In genomic region chr6:109007521-109007920, GRCh38 we compare ENCODE assay signal across 1 cellular context.
TF ChIP-seq lines count a peak whose summit lies in the region.

No MANE protein-coding gene starts in this region.

TF ChIP-seq in GM23338, 12 proteins besides CTCF, POLR2A, EP300 and RAD21 (continued from another document):
- TF ChIP-seq, protein P1, sequence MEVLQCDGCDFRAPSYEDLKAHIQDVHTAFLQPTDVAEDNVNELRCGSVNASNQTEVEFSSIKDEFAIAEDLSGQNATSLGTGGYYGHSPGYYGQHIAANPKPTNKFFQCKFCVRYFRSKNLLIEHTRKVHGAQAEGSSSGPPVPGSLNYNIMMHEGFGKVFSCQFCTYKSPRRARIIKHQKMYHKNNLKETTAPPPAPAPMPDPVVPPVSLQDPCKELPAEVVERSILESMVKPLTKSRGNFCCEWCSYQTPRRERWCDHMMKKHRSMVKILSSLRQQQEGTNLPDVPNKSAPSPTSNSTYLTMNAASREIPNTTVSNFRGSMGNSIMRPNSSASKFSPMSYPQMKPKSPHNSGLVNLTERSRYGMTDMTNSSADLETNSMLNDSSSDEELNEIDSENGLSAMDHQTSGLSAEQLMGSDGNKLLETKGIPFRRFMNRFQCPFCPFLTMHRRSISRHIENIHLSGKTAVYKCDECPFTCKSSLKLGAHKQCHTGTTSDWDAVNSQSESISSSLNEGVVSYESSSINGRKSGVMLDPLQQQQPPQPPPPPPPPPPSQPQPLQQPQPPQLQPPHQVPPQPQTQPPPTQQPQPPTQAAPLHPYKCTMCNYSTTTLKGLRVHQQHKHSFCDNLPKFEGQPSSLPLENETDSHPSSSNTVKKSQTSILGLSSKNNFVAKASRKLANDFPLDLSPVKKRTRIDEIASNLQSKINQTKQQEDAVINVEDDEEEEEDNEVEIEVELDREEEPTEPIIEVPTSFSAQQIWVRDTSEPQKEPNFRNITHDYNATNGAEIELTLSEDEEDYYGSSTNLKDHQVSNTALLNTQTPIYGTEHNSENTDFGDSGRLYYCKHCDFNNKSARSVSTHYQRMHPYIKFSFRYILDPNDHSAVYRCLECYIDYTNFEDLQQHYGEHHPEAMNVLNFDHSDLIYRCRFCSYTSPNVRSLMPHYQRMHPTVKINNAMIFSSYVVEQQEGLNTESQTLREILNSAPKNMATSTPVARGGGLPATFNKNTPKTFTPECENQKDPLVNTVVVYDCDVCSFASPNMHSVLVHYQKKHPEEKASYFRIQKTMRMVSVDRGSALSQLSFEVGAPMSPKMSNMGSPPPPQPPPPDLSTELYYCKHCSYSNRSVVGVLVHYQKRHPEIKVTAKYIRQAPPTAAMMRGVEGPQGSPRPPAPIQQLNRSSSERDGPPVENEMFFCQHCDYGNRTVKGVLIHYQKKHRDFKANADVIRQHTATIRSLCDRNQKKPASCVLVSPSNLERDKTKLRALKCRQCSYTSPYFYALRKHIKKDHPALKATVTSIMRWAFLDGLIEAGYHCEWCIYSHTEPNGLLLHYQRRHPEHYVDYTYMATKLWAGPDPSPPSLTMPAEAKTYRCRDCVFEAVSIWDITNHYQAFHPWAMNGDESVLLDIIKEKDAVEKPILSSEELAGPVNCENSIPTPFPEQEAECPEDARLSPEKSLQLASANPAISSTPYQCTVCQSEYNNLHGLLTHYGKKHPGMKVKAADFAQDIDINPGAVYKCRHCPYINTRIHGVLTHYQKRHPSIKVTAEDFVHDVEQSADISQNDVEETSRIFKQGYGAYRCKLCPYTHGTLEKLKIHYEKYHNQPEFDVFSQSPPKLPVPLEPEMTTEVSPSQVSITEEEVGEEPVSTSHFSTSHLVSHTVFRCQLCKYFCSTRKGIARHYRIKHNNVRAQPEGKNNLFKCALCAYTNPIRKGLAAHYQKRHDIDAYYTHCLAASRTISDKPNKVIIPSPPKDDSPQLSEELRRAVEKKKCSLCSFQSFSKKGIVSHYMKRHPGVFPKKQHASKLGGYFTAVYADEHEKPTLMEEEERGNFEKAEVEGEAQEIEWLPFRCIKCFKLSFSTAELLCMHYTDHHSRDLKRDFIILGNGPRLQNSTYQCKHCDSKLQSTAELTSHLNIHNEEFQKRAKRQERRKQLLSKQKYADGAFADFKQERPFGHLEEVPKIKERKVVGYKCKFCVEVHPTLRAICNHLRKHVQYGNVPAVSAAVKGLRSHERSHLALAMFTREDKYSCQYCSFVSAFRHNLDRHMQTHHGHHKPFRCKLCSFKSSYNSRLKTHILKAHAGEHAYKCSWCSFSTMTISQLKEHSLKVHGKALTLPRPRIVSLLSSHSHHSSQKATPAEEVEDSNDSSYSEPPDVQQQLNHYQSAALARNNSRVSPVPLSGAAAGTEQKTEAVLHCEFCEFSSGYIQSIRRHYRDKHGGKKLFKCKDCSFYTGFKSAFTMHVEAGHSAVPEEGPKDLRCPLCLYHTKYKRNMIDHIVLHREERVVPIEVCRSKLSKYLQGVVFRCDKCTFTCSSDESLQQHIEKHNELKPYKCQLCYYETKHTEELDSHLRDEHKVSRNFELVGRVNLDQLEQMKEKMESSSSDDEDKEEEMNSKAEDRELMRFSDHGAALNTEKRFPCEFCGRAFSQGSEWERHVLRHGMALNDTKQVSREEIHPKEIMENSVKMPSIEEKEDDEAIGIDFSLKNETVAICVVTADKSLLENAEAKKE (CRISPR knock-in tag; IDR thresholded peaks at IDR 0.05): no peak
- TF ChIP-seq ZNF331 (CRISPR knock-in tag; IDR thresholded peaks at IDR 0.05; ENCODE audit: low read depth): no peak
- TF ChIP-seq, protein P2, sequence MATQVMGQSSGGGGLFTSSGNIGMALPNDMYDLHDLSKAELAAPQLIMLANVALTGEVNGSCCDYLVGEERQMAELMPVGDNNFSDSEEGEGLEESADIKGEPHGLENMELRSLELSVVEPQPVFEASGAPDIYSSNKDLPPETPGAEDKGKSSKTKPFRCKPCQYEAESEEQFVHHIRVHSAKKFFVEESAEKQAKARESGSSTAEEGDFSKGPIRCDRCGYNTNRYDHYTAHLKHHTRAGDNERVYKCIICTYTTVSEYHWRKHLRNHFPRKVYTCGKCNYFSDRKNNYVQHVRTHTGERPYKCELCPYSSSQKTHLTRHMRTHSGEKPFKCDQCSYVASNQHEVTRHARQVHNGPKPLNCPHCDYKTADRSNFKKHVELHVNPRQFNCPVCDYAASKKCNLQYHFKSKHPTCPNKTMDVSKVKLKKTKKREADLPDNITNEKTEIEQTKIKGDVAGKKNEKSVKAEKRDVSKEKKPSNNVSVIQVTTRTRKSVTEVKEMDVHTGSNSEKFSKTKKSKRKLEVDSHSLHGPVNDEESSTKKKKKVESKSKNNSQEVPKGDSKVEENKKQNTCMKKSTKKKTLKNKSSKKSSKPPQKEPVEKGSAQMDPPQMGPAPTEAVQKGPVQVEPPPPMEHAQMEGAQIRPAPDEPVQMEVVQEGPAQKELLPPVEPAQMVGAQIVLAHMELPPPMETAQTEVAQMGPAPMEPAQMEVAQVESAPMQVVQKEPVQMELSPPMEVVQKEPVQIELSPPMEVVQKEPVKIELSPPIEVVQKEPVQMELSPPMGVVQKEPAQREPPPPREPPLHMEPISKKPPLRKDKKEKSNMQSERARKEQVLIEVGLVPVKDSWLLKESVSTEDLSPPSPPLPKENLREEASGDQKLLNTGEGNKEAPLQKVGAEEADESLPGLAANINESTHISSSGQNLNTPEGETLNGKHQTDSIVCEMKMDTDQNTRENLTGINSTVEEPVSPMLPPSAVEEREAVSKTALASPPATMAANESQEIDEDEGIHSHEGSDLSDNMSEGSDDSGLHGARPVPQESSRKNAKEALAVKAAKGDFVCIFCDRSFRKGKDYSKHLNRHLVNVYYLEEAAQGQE (IDR thresholded peaks at IDR 0.05; ENCODE audit: unreplicated experiment): no peak
- no peak for TF ChIP-seq CREB1 (CRISPR knock-in tag; IDR thresholded peaks at IDR 0.05; ENCODE audit: low read depth)
- TF ChIP-seq JUNB (IDR thresholded peaks at IDR 0.05; ENCODE audit: unreplicated experiment): no peak
- TF ChIP-seq STAT1 (IDR thresholded peaks at IDR 0.05; ENCODE audit: unreplicated experiment): no peak
TF ChIP-seq in GM23338: peak in this region for 0.
